Comparison of ENCODE assay signal across 8 cellular contexts in genomic region chr1:110605901-110606783, GRCh38.
DNase-seq lines count a peak whose midpoint lies in the region; ATAC-seq and TF ChIP-seq lines count a peak whose summit lies in the region.

TSS of gene KCNA2 (minus strand) at chr1:110606358. CDS start at chr1:110604782, 1,576 bp downstream.

- TF ChIP-seq CTCF in GM10248 (IDR thresholded peaks at IDR 0.05; ENCODE audit: control extremely low read depth, extremely low read depth, low read depth, missing control alignments): no peak

- DNase-seq in EL (peak; percentile 8), NCI-H2227 (lab: John Stamatoyannopoulos, UW; ENCODE audit: unreplicated experiment) (peak; percentile 58), left kidney (ENCODE audit: low read depth, low spot score) (peak; percentile 82), GM10248 (ENCODE audit: extremely low spot score) (no peak)
- no peak for DNase-seq in central memory CD8-positive, alpha-beta T cell (ENCODE audit: low spot score in 2 of 2)
- DNase-seq in stimulated activated effector memory CD8-positive, alpha-beta T cell treated with anti-CD3 and anti-CD28 coated beads, Interleukin-12 subunit alpha, Interleukin-12 subunit beta, amount 100 ng/mL, for 72 hours (ENCODE audit: low spot score in 2 of 2): no peak

- peaks cover 11% of the 10 kb centered on the region for H3K4me1 Mint-ChIP-seq in central memory CD8-positive, alpha-beta T cell
- H3K4me1 Mint-ChIP-seq in stimulated activated effector memory CD8-positive, alpha-beta T cell treated with anti-CD3 and anti-CD28 coated beads, Interleukin-12 subunit alpha, Interleukin-12 subunit beta, amount 100 ng/mL, for 72 hours: peaks cover 42% of the 10 kb centered on the region

- peak within 1 kb of the TSS; percentile 62 for H3K27ac Mint-ChIP-seq in central memory CD8-positive, alpha-beta T cell (ENCODE audit: low read depth)
- H3K27ac Mint-ChIP-seq in stimulated activated effector memory CD8-positive, alpha-beta T cell treated with anti-CD3 and anti-CD28 coated beads, Interleukin-12 subunit alpha, Interleukin-12 subunit beta, amount 100 ng/mL, for 72 hours: no peak within 1 kb of the TSS

- H3K36me3 Mint-ChIP-seq in central memory CD8-positive, alpha-beta T cell (ENCODE audit: insufficient read depth): peaks cover 3% of the 10 kb centered on the region
- H3K36me3 Mint-ChIP-seq in stimulated activated effector memory CD8-positive, alpha-beta T cell treated with anti-CD3 and anti-CD28 coated beads, Interleukin-12 subunit alpha, Interleukin-12 subunit beta, amount 100 ng/mL, for 72 hours: no peaks in the 10 kb centered on the region

- ATAC-seq in central memory CD8-positive, alpha-beta T cell (replicated peaks; ENCODE audit: extremely low read depth, poor library complexity, severe bottlenecking): no peak
- ATAC-seq in stimulated activated effector memory CD8-positive, alpha-beta T cell treated with anti-CD3 and anti-CD28 coated beads, Interleukin-12 subunit alpha, Interleukin-12 subunit beta, amount 100 ng/mL, for 72 hours: peak; percentile 12
- ATAC-seq in GM18861 (IDR thresholded peaks at IDR 0.05; ENCODE audit: unreplicated experiment) (no peak), HG03135 (IDR thresholded peaks at IDR 0.05; ENCODE audit: unreplicated experiment) (no peak)

- H3K4me3 Mint-ChIP-seq in central memory CD8-positive, alpha-beta T cell: peak within 1 kb of the TSS; percentile 78
- H3K4me3 Mint-ChIP-seq in stimulated activated effector memory CD8-positive, alpha-beta T cell treated with anti-CD3 and anti-CD28 coated beads, Interleukin-12 subunit alpha, Interleukin-12 subunit beta, amount 100 ng/mL, for 72 hours: peak within 1 kb of the TSS; percentile 78

- H3K9me3 Mint-ChIP-seq in central memory CD8-positive, alpha-beta T cell: no peaks in the 10 kb centered on the region
- no peaks in the 10 kb centered on the region for H3K9me3 Mint-ChIP-seq in stimulated activated effector memory CD8-positive, alpha-beta T cell treated with anti-CD3 and anti-CD28 coated beads, Interleukin-12 subunit alpha, Interleukin-12 subunit beta, amount 100 ng/mL, for 72 hours

- POLR2A ChIA-PET in GM10248 (lab: Yijun Ruan, JAX): no interaction called here

- H3K27me3 Mint-ChIP-seq in central memory CD8-positive, alpha-beta T cell: peaks cover 62% of the 10 kb centered on the region

- CTCF ChIA-PET in GM10248 (lab: Yijun Ruan, JAX): interaction anchor here (1.0 to 2.2 kb wide), 10 partner anchors 8 to 223 kb away, joined by 3 to 10 read pairs (median 4); no protein-coding TSS in a partner anchor

Comparison
In these comparisons a context has a peak if more than half of its experiments do, and no peak if none do; other contexts are left out.
1. DNase-seq: peak in EL (single experiment), NCI-H2227 (single experiment) and left kidney (single experiment); none in central memory CD8-positive, alpha-beta T cell (0 of 2), stimulated activated effector memory CD8-positive, alpha-beta T cell treated with anti-CD3 and anti-CD28 coated beads, Interleukin-12 subunit alpha, Interleukin-12 subunit beta, amount 100 ng/mL, for 72 hours (0 of 2) and GM10248 (single experiment).